1 cellular context compared by ENCODE assay signal in the genomic region with DNA sequence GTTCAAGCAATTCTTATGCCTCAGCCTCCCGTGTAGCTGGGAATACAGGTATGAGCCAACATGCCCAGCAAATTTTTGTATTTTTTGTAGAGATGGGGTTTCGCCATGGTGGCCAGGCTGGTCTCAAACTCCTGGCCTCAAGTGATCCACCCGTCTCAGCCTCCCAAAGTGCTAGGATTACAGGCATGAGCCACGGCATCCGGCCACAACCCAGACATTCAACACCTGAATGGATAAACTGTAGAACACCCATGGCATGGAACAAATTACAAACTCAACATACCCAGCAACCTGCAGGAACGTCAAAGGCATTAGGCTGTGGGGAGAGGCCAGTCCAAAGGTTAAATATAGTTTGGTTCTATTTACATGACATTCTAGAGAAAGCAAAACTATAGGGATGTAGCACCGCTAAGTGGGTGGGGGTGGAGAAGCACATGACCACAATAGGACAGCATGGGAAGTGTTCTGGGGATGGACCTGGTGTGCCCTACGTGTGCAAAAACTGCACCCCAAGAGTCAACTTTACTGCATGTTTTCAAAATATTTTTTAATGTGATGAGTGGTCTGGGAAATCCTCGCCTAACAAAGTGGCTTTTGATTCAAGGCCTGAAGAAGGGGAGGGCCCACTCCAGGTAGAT.
A peak's percentile ranks its signal among the peaks of the same experiment; 100 is the strongest.
TF ChIP-seq lines count a peak whose summit lies in the region.

No MANE protein-coding gene starts in this region.

TF ChIP-seq in GM12878, 131 proteins besides CTCF, POLR2A, EP300 and RAD21:
- TF ChIP-seq PML (IDR thresholded peaks at IDR 0.05; ENCODE audit: low read length) (peak; percentile 46; the same call in 1 of the 2 replicates), IKZF2 (IDR thresholded peaks at IDR 0.05) (no peak), SMAD5 (IDR thresholded peaks at IDR 0.05; ENCODE audit: low read depth) (peak; percentile 49; the same call in 1 of the 2 replicates)
